In the genomic region with DNA sequence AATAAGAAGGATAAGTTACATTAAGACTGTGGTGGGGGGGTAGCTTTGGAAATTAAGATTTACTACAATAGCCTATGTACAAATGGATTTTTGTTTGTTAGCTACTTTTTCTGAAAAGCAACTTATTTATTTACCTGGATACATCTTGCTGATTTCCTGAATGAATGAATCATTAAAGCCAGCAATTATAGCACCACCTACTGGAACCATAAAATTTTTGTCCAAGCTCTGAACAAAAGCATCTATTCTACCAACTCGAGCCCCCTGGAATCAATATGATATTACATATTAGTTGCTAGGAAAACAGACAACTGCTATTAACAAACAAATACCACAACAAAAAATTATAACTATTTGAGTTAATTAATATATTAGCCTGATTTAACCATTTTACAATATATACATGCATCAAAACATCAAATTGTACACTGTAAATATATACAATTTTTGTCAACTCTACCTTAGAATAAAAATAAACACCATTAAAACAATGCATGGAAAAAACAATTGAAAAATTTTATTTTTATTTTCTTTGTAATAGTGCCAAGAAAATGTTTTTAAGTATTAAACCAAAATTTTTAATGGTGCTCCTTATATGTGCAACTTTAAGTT, we compare ENCODE assay signal across 8 cellular contexts. TPM values are rescaled to one million over a fixed set of nuclear protein-coding genes. Genes with fewer than 3 reads are reported as not detected.
DNase-seq lines count a peak whose midpoint lies in the region; ATAC-seq and TF ChIP-seq lines count a peak whose summit lies in the region.

No MANE protein-coding gene starts in this region.

- H3K36me3 Mint-ChIP-seq in activated T-helper 1 cell treated with anti-CD3 and anti-CD28 coated beads, Interleukin-12 subunit alpha, Interleukin-12 subunit beta, Interleukin-2, Interleukin-4 antibody, amounts not matched to agents 30 ng/mL and 10 ng/mL and 1 ng/mL, durations not matched to agents 14 hours and 24 hours and 36 hours (ENCODE audit: low read depth): peaks cover 24% of the 10 kb centered on the region

- DNase-seq in CD1c-positive myeloid dendritic cell (ENCODE audit: extremely low spot score) (peak; percentile 7), H7 (peak; percentile 28), RWPE2 (ENCODE audit: low spot score) (no peak), glomerular visceral epithelial cell (ENCODE audit: extremely low spot score) (peak; percentile 25), ecto neural progenitor cell (ENCODE audit: low spot score) (no peak), ureter (ENCODE audit: low spot score) (no peak)
- no peak for DNase-seq in activated CD8-positive, alpha-beta memory T cell treated with anti-CD3 and anti-CD28 coated beads, Interleukin-2, amount 50 U/mL, for 48 hours
- no peak for DNase-seq in activated T-helper 1 cell treated with anti-CD3 and anti-CD28 coated beads, Interleukin-12 subunit alpha, Interleukin-12 subunit beta, Interleukin-2, Interleukin-4 antibody, amounts not matched to agents 30 ng/mL and 10 ng/mL and 1 ng/mL, durations not matched to agents 14 hours and 24 hours and 36 hours (ENCODE audit: low spot score)

- no peak overlapping the region for H3K4me3 Mint-ChIP-seq in activated T-helper 1 cell treated with anti-CD3 and anti-CD28 coated beads, Interleukin-12 subunit alpha, Interleukin-12 subunit beta, Interleukin-2, Interleukin-4 antibody, amounts not matched to agents 30 ng/mL and 10 ng/mL and 1 ng/mL, durations not matched to agents 14 hours and 24 hours and 36 hours

- H3K9me3 ChIP-seq in RWPE2 (ENCODE audit: severe bottlenecking): no peaks in the 10 kb centered on the region

- intact Hi-C loops in activated T-helper 1 cell treated with anti-CD3 and anti-CD28 coated beads, Interleukin-12 subunit alpha, Interleukin-12 subunit beta, Interleukin-2, Interleukin-4 antibody, amounts not matched to agents 30 ng/mL and 10 ng/mL and 1 ng/mL, durations not matched to agents 14 hours and 24 hours and 36 hours (cut with micrococcal nuclease): loop anchor here (1.0 to 10.0 kb wide), 3 partner anchors 54 to 660 kb away; no protein-coding TSS in a partner anchor

- H3K4me1 ChIP-seq in RWPE2 (ENCODE audit: insufficient read depth, poor library complexity, severe bottlenecking): no peaks in the 10 kb centered on the region

- H3K27me3 ChIP-seq in H7 (ENCODE audit: control insufficient read depth, insufficient read depth, low read length) (no peaks in the 10 kb centered on the region), RWPE2 (ENCODE audit: insufficient read depth, poor library complexity, severe bottlenecking) (no peaks in the 10 kb centered on the region)

- no peak overlapping the region for H3K27ac Mint-ChIP-seq in activated T-helper 1 cell treated with anti-CD3 and anti-CD28 coated beads, Interleukin-12 subunit alpha, Interleukin-12 subunit beta, Interleukin-2, Interleukin-4 antibody, amounts not matched to agents 30 ng/mL and 10 ng/mL and 1 ng/mL, durations not matched to agents 14 hours and 24 hours and 36 hours

- H3K27me3 Mint-ChIP-seq in activated T-helper 1 cell treated with anti-CD3 and anti-CD28 coated beads, Interleukin-12 subunit alpha, Interleukin-12 subunit beta, Interleukin-2, Interleukin-4 antibody, amounts not matched to agents 30 ng/mL and 10 ng/mL and 1 ng/mL, durations not matched to agents 14 hours and 24 hours and 36 hours (ENCODE audit: insufficient read depth): no peaks in the 10 kb centered on the region

- ATAC-seq in RWPE2 (ENCODE audit: low read depth): no peak; the same call in 2 of the 3 replicates

- TF ChIP-seq CTCF in RWPE2 (IDR thresholded peaks at IDR 0.05; ENCODE audit: poor library complexity, severe bottlenecking): peak; percentile 85

- no peak overlapping the region for H3K27ac ChIP-seq in RWPE2 (ENCODE audit: poor library complexity, severe bottlenecking)

- H3K4me3 ChIP-seq in H7 (ENCODE audit: insufficient read depth, low read depth, low read length) (no peak overlapping the region), RWPE2 (ENCODE audit: severe bottlenecking) (no peak overlapping the region)

- no peaks in the 10 kb centered on the region for H3K4me1 Mint-ChIP-seq in activated T-helper 1 cell treated with anti-CD3 and anti-CD28 coated beads, Interleukin-12 subunit alpha, Interleukin-12 subunit beta, Interleukin-2, Interleukin-4 antibody, amounts not matched to agents 30 ng/mL and 10 ng/mL and 1 ng/mL, durations not matched to agents 14 hours and 24 hours and 36 hours (ENCODE audit: low read depth)

- no peaks in the 10 kb centered on the region for H3K9me3 Mint-ChIP-seq in activated T-helper 1 cell treated with anti-CD3 and anti-CD28 coated beads, Interleukin-12 subunit alpha, Interleukin-12 subunit beta, Interleukin-2, Interleukin-4 antibody, amounts not matched to agents 30 ng/mL and 10 ng/mL and 1 ng/mL, durations not matched to agents 14 hours and 24 hours and 36 hours

- no peaks in the 10 kb centered on the region; the same call in 1 of the 2 replicates for H3K36me3 ChIP-seq in H7 (replicated peaks; ENCODE audit: control insufficient read depth, insufficient read depth, low read length)
- H3K36me3 ChIP-seq in RWPE2 (ENCODE audit: low read depth): peaks cover 22% of the 10 kb centered on the region

RNA-seq across cellular contexts. Expression of gene SEPSECS, which starts 15.3 kb away (rescaled TPM):
- 7.3 and 8.8 TPM in 2 replicates for total RNA-seq in H7 (2014; rRNA removed; shearing (Covaris generic))
- total RNA-seq in activated T-helper 1 cell treated with anti-CD3 and anti-CD28 coated beads, Interleukin-12 subunit alpha, Interleukin-12 subunit beta, Interleukin-2, Interleukin-4 antibody, amounts not matched to agents 30 ng/mL and 10 ng/mL and 1 ng/mL, durations not matched to agents 14 hours and 24 hours and 36 hours: 13.4 and 15.3 TPM in 2 replicates
- total RNA-seq in ureter: 10.8 TPM

Comparison
In these comparisons a context has a peak if more than half of its experiments do, and no peak if none do; other contexts are left out.
1. DNase-seq: peak in CD1c-positive myeloid dendritic cell (single experiment), H7 (single experiment) and glomerular visceral epithelial cell (single experiment); none in RWPE2 (single experiment), activated CD8-positive, alpha-beta memory T cell treated with anti-CD3 and anti-CD28 coated beads, Interleukin-2, amount 50 U/mL, for 48 hours (single experiment), ecto neural progenitor cell (single experiment), activated T-helper 1 cell treated with anti-CD3 and anti-CD28 coated beads, Interleukin-12 subunit alpha, Interleukin-12 subunit beta, Interleukin-2, Interleukin-4 antibody, amounts not matched to agents 30 ng/mL and 10 ng/mL and 1 ng/mL, durations not matched to agents 14 hours and 24 hours and 36 hours (single experiment) and ureter (single experiment).